25 cellular contexts compared by ENCODE assay signal in genomic region chr12:40215977-40216376, GRCh38. TPM values are rescaled to one million over a fixed set of nuclear protein-coding genes. Genes with fewer than 3 reads are reported as not detected.
A peak's percentile ranks its signal among the peaks of the same experiment; 100 is the strongest.
DNase-seq lines count a peak whose midpoint lies in the region; ATAC-seq and TF ChIP-seq lines count a peak whose summit lies in the region.
"Had no signal": no experiment of that assay in that cellular context is flagged by ENCODE, and none has a peak within 500 bp of the region (broad histone marks: within the 10 kb centered on the region; RNA-seq: fewer than 3 reads in every experiment).

No MANE protein-coding gene starts in this region.

- H3K9me3 Mint-ChIP-seq in stimulated activated memory B cell treated with anti-CD40 and anti-IgM and Interleukin-4, amounts not matched to agents 10 μg/mL and 1 μg/mL and 100 μg/mL, for 72 hours, result peaks cover 12% of the 10 kb centered on the region
- H3K9me3 Mint-ChIP-seq in CD8-positive, alpha-beta memory T cell, result peaks cover 0 to 3% (median 2%) of the 10 kb centered on the region in 5 donors

- TF ChIP-seq CTCF in HL-60 (IDR thresholded peaks at IDR 0.05; ENCODE audit: insufficient read depth, low read length), result no peak
- TF ChIP-seq CTCF in RWPE1 (conservative IDR thresholded peaks at IDR 0.05; ENCODE audit: low read depth), result no peak
- TF ChIP-seq CTCF in fibroblast of the aortic adventitia (IDR thresholded peaks at IDR 0.05; ENCODE audit: insufficient read depth, low read length), result no peak

- no peaks in the 10 kb centered on the region for H3K36me3 ChIP-seq in CD8-positive, alpha-beta memory T cell (ENCODE audit: insufficient read depth, low read length)
- H3K36me3 ChIP-seq: adrenal gland, cardiac muscle cell, HAP-1, SJSA1 had no signal

- no peak overlapping the region for H3K4me3 ChIP-seq in HL-60 (replicated peaks; ENCODE audit: insufficient read depth, low read length)
- no peak overlapping the region for H3K4me3 ChIP-seq in fibroblast of the aortic adventitia (ENCODE audit: low read depth, low read length)
- H3K4me3 ChIP-seq in CD8-positive, alpha-beta memory T cell (ENCODE audit: low read length), result no peak overlapping the region
- H3K4me3 ChIP-seq: adrenal gland, cardiac muscle cell, dorsolateral prefrontal cortex, HAP-1, PC-9, SJSA1 had no signal

- H3K27me3 Mint-ChIP-seq in stimulated activated memory B cell treated with anti-CD40 and anti-IgM and Interleukin-4, amounts not matched to agents 10 μg/mL and 1 μg/mL and 100 μg/mL, for 72 hours, result no peaks in the 10 kb centered on the region
- peaks cover 0 to 1% of the 10 kb centered on the region in 2 donors for H3K27me3 Mint-ChIP-seq in CD8-positive, alpha-beta memory T cell

- no peak for ATAC-seq in stimulated activated memory B cell treated with anti-CD40 and anti-IgM and Interleukin-4, amounts not matched to agents 10 μg/mL and 1 μg/mL and 100 μg/mL, for 72 hours
- no peak for ATAC-seq in HG02840 (IDR thresholded peaks at IDR 0.05; ENCODE audit: low FRiP score, unreplicated experiment)
- ATAC-seq: left colon had no signal

- no peak overlapping the region for H3K4me3 Mint-ChIP-seq in stimulated activated memory B cell treated with anti-CD40 and anti-IgM and Interleukin-4, amounts not matched to agents 10 μg/mL and 1 μg/mL and 100 μg/mL, for 72 hours
- H3K4me3 Mint-ChIP-seq in CD8-positive, alpha-beta memory T cell, result no peak overlapping the region
- H3K4me3 Mint-ChIP-seq: nephron progenitor cell; T-helper 1 cell treated with Interleukin-12 subunit alpha and Interleukin-12 subunit beta and Interleukin-4 antibody, amounts not matched to agents 30 μg/mL and 1 μg/mL, for 36 hours had no signal

- POLR2A ChIA-PET in RWPE1 (lab: Yijun Ruan, JAX; ENCODE audit: low non-redundant PET), result no interaction called here
- POLR2A ChIA-PET in CD8-positive, alpha-beta memory T cell (lab: Charles Lee), result no interaction called here

- no peaks in the 10 kb centered on the region for H3K4me1 ChIP-seq in CD8-positive, alpha-beta memory T cell (ENCODE audit: insufficient read depth, low read length)
- H3K4me1 ChIP-seq: adrenal gland, SJSA1 had no signal

- peaks cover 10% of the 10 kb centered on the region for H3K4me1 Mint-ChIP-seq in stimulated activated memory B cell treated with anti-CD40 and anti-IgM and Interleukin-4, amounts not matched to agents 10 μg/mL and 1 μg/mL and 100 μg/mL, for 72 hours
- no peaks in the 10 kb centered on the region for H3K4me1 Mint-ChIP-seq in CD8-positive, alpha-beta memory T cell
- H3K4me1 Mint-ChIP-seq: nephron progenitor cell had no signal

- DNase-seq in HL-60 (ENCODE audit: low read depth in 1 of 2, low spot score in 1 of 2) (no peak), RWPE1 (ENCODE audit: low spot score) (peak; percentile 38), fibroblast of the aortic adventitia (ENCODE audit: low read depth) (peak; percentile 16), NCI-H82 treated with DMSO at 0.1 percent for 48 hours (lab: John Stamatoyannopoulos, UW; ENCODE audit: unreplicated experiment) (no peak)
- no peak for DNase-seq in CD8-positive, alpha-beta memory T cell
- DNase-seq: activated gamma-delta T cell treated with Interleukin-2 at 50 U/mL for 16 hours; adrenal gland; DMS79 treated with DMSO at 0.1 percent for 48 hours; dorsolateral prefrontal cortex; left colon; midbrain; NCI-H1436; NCI-H2171; NCI-H69; nephron progenitor cell; PC-9; stimulated activated CD4-positive, alpha-beta T cell treated with anti-CD3 and anti-CD28 coated beads, Interleukin-1b, Interleukin-23, amount 100 ng/mL, for 48 hours; stimulated activated naive CD4-positive, alpha-beta T cell had no signal

- CTCF ChIA-PET in RWPE1 (lab: Yijun Ruan, JAX), result no interaction called here
- CTCF ChIA-PET in CD8-positive, alpha-beta memory T cell (lab: Charles Lee), result no interaction called here

- peak overlapping the region; percentile 31 for H3K27ac Mint-ChIP-seq in stimulated activated memory B cell treated with anti-CD40 and anti-IgM and Interleukin-4, amounts not matched to agents 10 μg/mL and 1 μg/mL and 100 μg/mL, for 72 hours
- H3K27ac Mint-ChIP-seq in CD8-positive, alpha-beta memory T cell, result no peak overlapping the region
- H3K27ac Mint-ChIP-seq: nephron progenitor cell; T-helper 1 cell treated with Interleukin-12 subunit alpha and Interleukin-12 subunit beta and Interleukin-4 antibody, amounts not matched to agents 30 μg/mL and 1 μg/mL, for 36 hours had no signal

- H3K27ac ChIP-seq in HL-60 (replicated peaks), result peak overlapping the region; percentile 75
- H3K27ac ChIP-seq in RWPE1, result no peak overlapping the region
- no peak overlapping the region for H3K27ac ChIP-seq in CD8-positive, alpha-beta memory T cell (ENCODE audit: low read depth, low read length)
- H3K27ac ChIP-seq: adrenal gland, cardiac muscle cell, dorsolateral prefrontal cortex, PC-9, SJSA1, VCaP had no signal

- H3K9me3 ChIP-seq in CD8-positive, alpha-beta memory T cell (ENCODE audit: low read length), result no peaks in the 10 kb centered on the region
- H3K9me3 ChIP-seq: adrenal gland, HAP-1, SJSA1 had no signal

- peaks cover 6% of the 10 kb centered on the region for H3K36me3 Mint-ChIP-seq in stimulated activated memory B cell treated with anti-CD40 and anti-IgM and Interleukin-4, amounts not matched to agents 10 μg/mL and 1 μg/mL and 100 μg/mL, for 72 hours
- H3K36me3 Mint-ChIP-seq in CD8-positive, alpha-beta memory T cell, result no peaks in the 10 kb centered on the region

- no peaks in the 10 kb centered on the region for H3K27me3 ChIP-seq in HL-60 (ENCODE audit: insufficient read depth, poor library complexity, severe bottlenecking)
- H3K27me3 ChIP-seq in CD8-positive, alpha-beta memory T cell (ENCODE audit: insufficient read depth, low read length, poor library complexity, severe bottlenecking), result no peaks in the 10 kb centered on the region
- H3K27me3 ChIP-seq: adrenal gland, cardiac muscle cell, dorsolateral prefrontal cortex, SJSA1 had no signal

RNA-seq across cellular contexts. Expression of gene LRRK2, which starts 8.8 kb away (rescaled TPM):
- 9.7 and 22.1 TPM in 2 replicates for total RNA-seq in fibroblast of the aortic adventitia (ENCODE audit: low replicate concordance)
- under 1 TPM; 0.31 TPM for total RNA-seq in CD8-positive, alpha-beta memory T cell
- not detected for polyA plus RNA-seq in CD8-positive, alpha-beta memory T cell

Comparison
In these comparisons a context has a peak if more than half of its experiments do, and no peak if none do; other contexts are left out.
1. DNase-seq: peak in RWPE1 (single experiment) and fibroblast of the aortic adventitia (single experiment); none in HL-60 (0 of 2), NCI-H82 treated with DMSO at 0.1 percent for 48 hours (single experiment) and CD8-positive, alpha-beta memory T cell (0 of 5).